ENCODE assay signal across 9 cellular contexts in genomic region chr7:23468721-23469149, GRCh38. TPM values are rescaled to one million over a fixed set of nuclear protein-coding genes. Genes with fewer than 3 reads are reported as not detected.
DNase-seq lines count a peak whose midpoint lies in the region; ATAC-seq and TF ChIP-seq lines count a peak whose summit lies in the region.
"Had no signal": no experiment of that assay in that cellular context is flagged by ENCODE, and none has a peak within 500 bp of the region (broad histone marks: within the 10 kb centered on the region; RNA-seq: fewer than 3 reads in every experiment).

No MANE protein-coding gene starts in this region.

- ATAC-seq in HG02852 (IDR thresholded peaks at IDR 0.05; ENCODE audit: unreplicated experiment) (peak; percentile 8), GM18909 (IDR thresholded peaks at IDR 0.05; ENCODE audit: poor library complexity, unreplicated experiment) (no peak)

- no peaks in the 10 kb centered on the region for H3K36me3 ChIP-seq in testis (ENCODE audit: low read depth, missing control alignments)

- in situ Hi-C loops in GM13976 (cut with MboI; ENCODE audit: low sequenced_read_pairs, unreplicated experiment) = no loop called here

- no peak for TF ChIP-seq CTCF in C4-2B (conservative IDR thresholded peaks at IDR 0.05)
- no peak for TF ChIP-seq CTCF in testis (IDR thresholded peaks at IDR 0.05)
- no peak for TF ChIP-seq CTCF in GM13976 (IDR thresholded peaks at IDR 0.05; ENCODE audit: borderline replicate concordance, control extremely low read depth, extremely low read depth, insufficient read depth, missing control alignments)

- peak; percentile 67 for DNase-seq in activated CD8-positive, alpha-beta memory T cell treated with anti-CD3 and anti-CD28 coated beads, Interleukin-2, amount 50 U/mL, for 48 hours
- DNase-seq in testis = no peak
- DNase-seq in GM13976 (ENCODE audit: low spot score) = no peak
- no peak for DNase-seq in NCI-H1436 treated with DMSO at 0.1 percent for 48 hours (lab: John Stamatoyannopoulos, UW)
- DNase-seq: left cardiac atrium had no signal

- peaks cover 3% of the 10 kb centered on the region for H3K4me1 ChIP-seq in testis

- H3K27ac ChIP-seq in C4-2B = peak overlapping the region; percentile 91; the same call in 1 of the 2 replicates
- H3K27ac ChIP-seq in testis = peak overlapping the region; percentile 29 to 55

- TF ChIP-seq POLR2A in testis (IDR thresholded peaks at IDR 0.05) = no peak

- no peaks in the 10 kb centered on the region for H3K27me3 ChIP-seq in testis

- intact Hi-C loops in testis (cut with DNase I; ENCODE audit: low total_unique reads) = no loop called here

- H3K4me3 ChIP-seq in iPS-11a (ENCODE audit: low read depth, low read length) (peak overlapping the region; percentile 86), testis (peak overlapping the region; percentile 43 to 55)

- WGBS in testis, 2 donors = 0 to 3% methylated on average over 4 to 25 of the region's 29 CpGs

- no peaks in the 10 kb centered on the region for H3K9me3 ChIP-seq in testis

RNA-seq across cellular contexts. Expression of gene IGF2BP3, which starts 1.6 kb away (rescaled TPM):
- 10 to 100 TPM; 20.1 to 36.0 TPM for total RNA-seq in testis
- 17.8 TPM for polyA plus RNA-seq in testis (ENCODE audit: insufficient read depth, low read depth, low replicate concordance)
